8 cellular contexts compared by ENCODE assay signal in genomic region chr20:32207211-32207625, GRCh38. TPM values are rescaled to one million over a fixed set of nuclear protein-coding genes. Genes with fewer than 3 reads are reported as not detected.
DNase-seq lines count a peak whose midpoint lies in the region; ATAC-seq and TF ChIP-seq lines count a peak whose summit lies in the region.

No MANE protein-coding gene starts in this region.

- intact Hi-C loops in right cardiac atrium (cut with DNase I), result no loop called here

- H3K36me3 Mint-ChIP-seq in WTC11, result peaks cover 16% of the 10 kb centered on the region

- TF ChIP-seq CTCF in WTC11 (IDR thresholded peaks at IDR 0.05) (no peak), smooth muscle cell (IDR thresholded peaks at IDR 0.05; ENCODE audit: borderline replicate concordance, insufficient read depth, poor library complexity, severe bottlenecking) (no peak)

- no peaks in the 10 kb centered on the region for H3K9me3 ChIP-seq in right cardiac atrium (ENCODE audit: control insufficient read depth, low read length)
- no peaks in the 10 kb centered on the region for H3K9me3 ChIP-seq in smooth muscle cell (replicated peaks; ENCODE audit: low read depth)

- H3K9me3 Mint-ChIP-seq in WTC11, result no peaks in the 10 kb centered on the region

- H3K4me3 ChIP-seq in right cardiac atrium (ENCODE audit: low read length) (peak overlapping the region; percentile 78), smooth muscle cell (peak overlapping the region; percentile 75)

- H3F3A ChIP-seq in smooth muscle cell (ENCODE audit: low read depth), result peaks cover 12% of the 10 kb centered on the region

- H3K36me3 ChIP-seq in smooth muscle cell (ENCODE audit: low read depth), result no peaks in the 10 kb centered on the region

- H4K20me1 ChIP-seq in smooth muscle cell (ENCODE audit: low read depth), result peaks cover 42% of the 10 kb centered on the region

- H2AFZ ChIP-seq in smooth muscle cell (ENCODE audit: low read depth), result peak overlapping the region; percentile 35

- H3K27ac Mint-ChIP-seq in WTC11, result peak overlapping the region; percentile 94

- DNase-seq in DMS53 (lab: John Stamatoyannopoulos, UW) (peak; percentile 41), DMS53 treated with DMSO at 0.1 percent for 48 hours (lab: John Stamatoyannopoulos, UW; ENCODE audit: unreplicated experiment) (no peak), WTC11 (ENCODE audit: low spot score) (peak; percentile 17), right cardiac atrium (peak in 1 of 3 donors; percentile 57), smooth muscle cell (lab: John Stamatoyannopoulos, UW; ENCODE audit: unreplicated experiment) (no peak), medulla oblongata (ENCODE audit: extremely low spot score) (no peak)

- H3K27ac ChIP-seq in right cardiac atrium (ENCODE audit: low read length) (peak overlapping the region; percentile 74), smooth muscle cell (ENCODE audit: low read depth) (peak overlapping the region; percentile 91)

- H3K27me3 ChIP-seq in right cardiac atrium (ENCODE audit: control insufficient read depth, insufficient read depth) (no peaks in the 10 kb centered on the region), smooth muscle cell (ENCODE audit: low read depth) (no peaks in the 10 kb centered on the region)

- H3K27me3 Mint-ChIP-seq in WTC11 (ENCODE audit: low read depth), result no peaks in the 10 kb centered on the region

- POLR2A ChIA-PET in WTC11 (lab: Charles Lee), result no interaction called here

- peak overlapping the region; percentile 94 for H3K9ac ChIP-seq in smooth muscle cell (ENCODE audit: low read depth)

- H3K4me3 Mint-ChIP-seq in WTC11, result peak overlapping the region; percentile 98

- peak; percentile 20 for ATAC-seq in HG02884 (IDR thresholded peaks at IDR 0.05; ENCODE audit: unreplicated experiment)
- peak; percentile 31 for ATAC-seq in WTC11
- ATAC-seq in right cardiac atrium, result peak in 1 of 2 donors; percentile 4
- ATAC-seq in GM18520 (IDR thresholded peaks at IDR 0.05; ENCODE audit: unreplicated experiment), result no peak

- under 1% methylated on average over 34 of the region's 34 CpGs for WGBS in right cardiac atrium
- WGBS in smooth muscle cell (ENCODE audit: low lambda C conversion rate), result under 1% methylated on average over 34 of the region's 34 CpGs

- peaks cover 54% of the 10 kb centered on the region for H3K4me1 Mint-ChIP-seq in WTC11

- H3K4me1 ChIP-seq in right cardiac atrium (ENCODE audit: control insufficient read depth, insufficient read depth, low read length), result peaks cover 21% of the 10 kb centered on the region
- H3K4me1 ChIP-seq in smooth muscle cell (ENCODE audit: low read depth), result peaks cover 29% of the 10 kb centered on the region

- CTCF ChIA-PET in WTC11 (lab: Charles Lee), result no interaction called here

- peaks cover 68% of the 10 kb centered on the region for H3K79me2 ChIP-seq in smooth muscle cell (ENCODE audit: low read depth)

- peak overlapping the region; percentile 89 for H3K4me2 ChIP-seq in smooth muscle cell

TF ChIP-seq in WTC11, 78 proteins besides CTCF, POLR2A, EP300 and RAD21:
- TF ChIP-seq ZNF121 (CRISPR knock-in tag; IDR thresholded peaks at IDR 0.05) (no peak), IRF1 (CRISPR knock-in tag; IDR thresholded peaks at IDR 0.05) (no peak)
TF ChIP-seq in WTC11: peak in this region for 0.

RNA-seq across cellular contexts. Expression of gene PLAGL2, which starts 0.3 kb away (rescaled TPM):
- 21.4 to 22.6 TPM (median 22.6 TPM) in 3 replicates for total RNA-seq in WTC11 (2021)
- total RNA-seq in right cardiac atrium, result 1 to 10 TPM; 6.3 to 7.8 (median 6.8) TPM
- polyA plus RNA-seq in right cardiac atrium, result 4.1 TPM
- total RNA-seq in smooth muscle cell, result 13.7 and 18.7 TPM in 2 replicates
- polyA plus RNA-seq in smooth muscle cell, result 10.4 and 14.6 TPM in 2 replicates

RNA-seq across cellular contexts. Expression of gene POFUT1, which starts 0.5 kb away (rescaled TPM):
- 23.4 to 29.4 TPM (median 25.2 TPM) in 3 replicates for total RNA-seq in WTC11 (2021)
- total RNA-seq in right cardiac atrium, result 10 to 100 TPM; 27.3 to 29.3 (median 28.0) TPM
- 16.6 TPM for polyA plus RNA-seq in right cardiac atrium
- 45.0 and 51.2 TPM in 2 replicates for total RNA-seq in smooth muscle cell
- 35.6 and 44.3 TPM in 2 replicates for polyA plus RNA-seq in smooth muscle cell

Comparison
In these comparisons a context has a peak if more than half of its experiments do, and no peak if none do; other contexts are left out.
1. DNase-seq: peak in DMS53 (single experiment) and WTC11 (single experiment); none in DMS53 treated with DMSO at 0.1 percent for 48 hours (single experiment), smooth muscle cell (single experiment) and medulla oblongata (single experiment).